8 cellular contexts compared by ENCODE assay signal in genomic region chr12:121792607-121793500, GRCh38. TPM values are rescaled to one million over a fixed set of nuclear protein-coding genes. Genes with fewer than 3 reads are reported as not detected.
DNase-seq lines count a peak whose midpoint lies in the region; ATAC-seq and TF ChIP-seq lines count a peak whose summit lies in the region.

No MANE protein-coding gene starts in this region.

- ATAC-seq in HG02852 (IDR thresholded peaks at IDR 0.05; ENCODE audit: unreplicated experiment) = no peak

- CTCF ChIA-PET in activated CD4-positive, alpha-beta memory T cell treated with anti-CD3 and anti-CD28 coated beads, Interleukin-2, amount 10 ng/mL, durations not matched to agents 7 days and 5 days (lab: Charles Lee) = interaction anchor here (0.5 to 19.6 kb wide), 16 partner anchors 14 to 734 kb away, joined by 3 to 683 read pairs (median 20); partner anchors contain the start of genes KDM2B, KNTC1, PSMD9 and RSRC2

- peaks cover 45% of the 10 kb centered on the region for H3K36me3 Mint-ChIP-seq in activated CD4-positive, alpha-beta memory T cell treated with anti-CD3 and anti-CD28 coated beads, Interleukin-2, amount 10 ng/mL, durations not matched to agents 7 days and 5 days (ENCODE audit: low read depth)
- H3K36me3 Mint-ChIP-seq in progenitor cell of endocrine pancreas (ENCODE audit: insufficient read depth) = peaks cover 7% of the 10 kb centered on the region

- H3K36me3 ChIP-seq in esophagus muscularis mucosa = peaks cover 0 to 12% (median 9%) of the 10 kb centered on the region in 4 donors

- H3K27ac Mint-ChIP-seq in activated CD4-positive, alpha-beta memory T cell treated with anti-CD3 and anti-CD28 coated beads, Interleukin-2, amount 10 ng/mL, durations not matched to agents 7 days and 5 days = peak overlapping the region; percentile 99
- no peak overlapping the region for H3K27ac Mint-ChIP-seq in progenitor cell of endocrine pancreas

- peaks cover 61% of the 10 kb centered on the region for H3K4me1 Mint-ChIP-seq in activated CD4-positive, alpha-beta memory T cell treated with anti-CD3 and anti-CD28 coated beads, Interleukin-2, amount 10 ng/mL, durations not matched to agents 7 days and 5 days
- peaks cover 22% of the 10 kb centered on the region for H3K4me1 Mint-ChIP-seq in progenitor cell of endocrine pancreas (ENCODE audit: low read depth)

- H3K9me3 ChIP-seq in esophagus muscularis mucosa = no peaks in the 10 kb centered on the region

- no peak for TF ChIP-seq EP300 in esophagus muscularis mucosa (IDR thresholded peaks at IDR 0.05)

- WGBS in esophagus muscularis mucosa = 100% methylated on average over 1 of the region's 53 CpGs

- H3K27me3 ChIP-seq in esophagus muscularis mucosa = no peaks in the 10 kb centered on the region

- peak; percentile 71 for DNase-seq in stimulated activated CD4-positive, alpha-beta T cell treated with anti-CD3 and anti-CD28 coated beads, Interleukin-15, amount 100 ng/mL, for 24 hours
- no peak for DNase-seq in stimulated activated CD4-positive, alpha-beta T cell treated with anti-CD3 and anti-CD28 coated beads, Interleukin-12 subunit alpha, Interleukin-12 subunit beta, amount 100 ng/mL, for 4 hours
- peak; percentile 72 for DNase-seq in activated CD4-positive, alpha-beta memory T cell treated with anti-CD3 and anti-CD28 coated beads, Interleukin-2, amount 10 ng/mL, durations not matched to agents 7 days and 5 days
- DNase-seq in esophagus muscularis mucosa (ENCODE audit: extremely low spot score) (no peak), progenitor cell of endocrine pancreas (ENCODE audit: low spot score, unreplicated experiment) (no peak), foreskin melanocyte (no peak), GOT3 (lab: John Stamatoyannopoulos, UW) (no peak)

- no peak for TF ChIP-seq POLR2A in esophagus muscularis mucosa (IDR thresholded peaks at IDR 0.05; ENCODE audit: low read depth)

- POLR2A ChIA-PET in activated CD4-positive, alpha-beta memory T cell treated with anti-CD3 and anti-CD28 coated beads, Interleukin-2, amount 10 ng/mL, durations not matched to agents 7 days and 5 days (lab: Charles Lee) = interaction anchor here (0.8 to 32.8 kb wide), 9 partner anchors 5 to 288 kb away, joined by 3 to 1170 read pairs (median 9); partner anchors contain the start of genes ORAI1, PSMD9, RHOF and SETD1B

- no peaks in the 10 kb centered on the region for H3K27me3 Mint-ChIP-seq in activated CD4-positive, alpha-beta memory T cell treated with anti-CD3 and anti-CD28 coated beads, Interleukin-2, amount 10 ng/mL, durations not matched to agents 7 days and 5 days
- H3K27me3 Mint-ChIP-seq in progenitor cell of endocrine pancreas = peaks cover 6% of the 10 kb centered on the region

- H3K27ac ChIP-seq in esophagus muscularis mucosa (replicated peaks in 1 of 4) = peak overlapping the region; percentile 97 to 100 (median 100)

- H3K4me1 ChIP-seq in esophagus muscularis mucosa = peaks cover 58 to 70% (median 66%) of the 10 kb centered on the region in 4 donors

- no peaks in the 10 kb centered on the region for H3K9me3 Mint-ChIP-seq in activated CD4-positive, alpha-beta memory T cell treated with anti-CD3 and anti-CD28 coated beads, Interleukin-2, amount 10 ng/mL, durations not matched to agents 7 days and 5 days
- no peaks in the 10 kb centered on the region for H3K9me3 Mint-ChIP-seq in progenitor cell of endocrine pancreas (ENCODE audit: low read depth)

- TF ChIP-seq CTCF in esophagus muscularis mucosa (IDR thresholded peaks at IDR 0.05) (no peak), progenitor cell of endocrine pancreas (IDR thresholded peaks at IDR 0.05; ENCODE audit: unreplicated experiment) (peak; percentile 7)

- H3K4me3 ChIP-seq in esophagus muscularis mucosa = peak overlapping the region; percentile 59 to 64 (median 60)

- H3K4me3 Mint-ChIP-seq in activated CD4-positive, alpha-beta memory T cell treated with anti-CD3 and anti-CD28 coated beads, Interleukin-2, amount 10 ng/mL, durations not matched to agents 7 days and 5 days = peak overlapping the region; percentile 92
- peak overlapping the region; percentile 58 for H3K4me3 Mint-ChIP-seq in progenitor cell of endocrine pancreas (ENCODE audit: low read depth)

- intact Hi-C loops in esophagus muscularis mucosa (cut with DNase I) = no loop called here

RNA-seq across cellular contexts. Expression of gene RHOF, which starts 0.6 kb away (rescaled TPM):
- 100 to 1,000 TPM; 157 to 163 TPM for total RNA-seq in activated CD4-positive, alpha-beta memory T cell treated with anti-CD3 and anti-CD28 coated beads, Interleukin-2, amount 10 ng/mL, durations not matched to agents 7 days and 5 days
- total RNA-seq in esophagus muscularis mucosa (10 to 100 TPM in 3 of 4 donors, 1 to 10 TPM in 1; 7.0 to 23.2 (median 15.9) TPM), progenitor cell of endocrine pancreas (36.0 and 37.5 TPM in 2 replicates)

RNA-seq across cellular contexts. Expression of gene SETD1B, which starts 11.0 kb away (rescaled TPM):
- 10 to 100 TPM; 26.5 to 26.9 TPM for total RNA-seq in activated CD4-positive, alpha-beta memory T cell treated with anti-CD3 and anti-CD28 coated beads, Interleukin-2, amount 10 ng/mL, durations not matched to agents 7 days and 5 days
- 10 to 100 TPM in 3 of 4 donors, 1 to 10 TPM in 1; 9.4 to 27.1 (median 19.9) TPM for total RNA-seq in esophagus muscularis mucosa
- total RNA-seq in progenitor cell of endocrine pancreas = 27.2 and 28.6 TPM in 2 replicates

Comparison
In these comparisons a context has a peak if more than half of its experiments do, and no peak if none do; other contexts are left out.
1. DNase-seq: peak in stimulated activated CD4-positive, alpha-beta T cell treated with anti-CD3 and anti-CD28 coated beads, Interleukin-15, amount 100 ng/mL, for 24 hours (single experiment) and activated CD4-positive, alpha-beta memory T cell treated with anti-CD3 and anti-CD28 coated beads, Interleukin-2, amount 10 ng/mL, durations not matched to agents 7 days and 5 days (single experiment); none in stimulated activated CD4-positive, alpha-beta T cell treated with anti-CD3 and anti-CD28 coated beads, Interleukin-12 subunit alpha, Interleukin-12 subunit beta, amount 100 ng/mL, for 4 hours (single experiment), esophagus muscularis mucosa (single experiment), progenitor cell of endocrine pancreas (single experiment), foreskin melanocyte (single experiment) and GOT3 (single experiment).